In the genomic region with DNA sequence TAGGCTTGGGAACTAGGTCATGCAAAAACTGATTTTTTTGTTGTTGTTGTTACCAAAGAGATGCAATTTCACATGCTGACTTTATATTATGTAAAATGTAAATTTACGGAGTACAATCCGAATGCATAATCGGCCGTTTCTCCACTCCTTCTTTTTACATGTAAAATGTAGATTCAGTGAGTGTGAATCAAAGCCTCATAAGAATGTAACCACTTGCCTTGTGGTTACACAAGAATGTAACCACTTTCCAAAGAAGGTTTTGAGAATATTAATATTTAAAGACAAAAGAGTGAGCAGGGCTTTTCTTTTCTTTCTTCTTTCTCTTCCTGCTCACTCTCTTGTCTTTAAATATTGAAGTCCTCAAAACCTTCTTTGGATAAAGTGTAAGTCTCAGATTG, we compare ENCODE assay signal across 1 cellular context.
TF ChIP-seq lines count a peak whose summit lies in the region.

No MANE protein-coding gene starts in this region.

TF ChIP-seq in IMR-90, 13 proteins besides CTCF, POLR2A, EP300 and RAD21:
- TF ChIP-seq BHLHE40 (IDR thresholded peaks at IDR 0.05; ENCODE audit: low read depth, low read length) (no peak), MAZ (IDR thresholded peaks at IDR 0.05; ENCODE audit: borderline replicate concordance, low read depth, low read length) (no peak), CHD1 (IDR thresholded peaks at IDR 0.05; ENCODE audit: low read depth, low read length) (no peak), NFE2L2 (IDR thresholded peaks at IDR 0.05; ENCODE audit: low read depth, low read length) (no peak), RCOR1 (IDR thresholded peaks at IDR 0.05; ENCODE audit: insufficient replicate concordance, low read length) (no peak), SMC3 (IDR thresholded peaks at IDR 0.05; ENCODE audit: low read depth, low read length) (no peak), RFX5 (IDR thresholded peaks at IDR 0.05; ENCODE audit: low read depth, low read length) (no peak), MXI1 (IDR thresholded peaks at IDR 0.05; ENCODE audit: borderline replicate concordance, low read depth, low read length) (no peak), FOS (IDR thresholded peaks at IDR 0.05; ENCODE audit: low read depth, low read length) (no peak), CEBPB (IDR thresholded peaks at IDR 0.05; ENCODE audit: low read depth, low read length) (no peak), MAFK (IDR thresholded peaks at IDR 0.05; ENCODE audit: low read depth, low read length) (no peak)
- TF ChIP-seq, protein P1, sequence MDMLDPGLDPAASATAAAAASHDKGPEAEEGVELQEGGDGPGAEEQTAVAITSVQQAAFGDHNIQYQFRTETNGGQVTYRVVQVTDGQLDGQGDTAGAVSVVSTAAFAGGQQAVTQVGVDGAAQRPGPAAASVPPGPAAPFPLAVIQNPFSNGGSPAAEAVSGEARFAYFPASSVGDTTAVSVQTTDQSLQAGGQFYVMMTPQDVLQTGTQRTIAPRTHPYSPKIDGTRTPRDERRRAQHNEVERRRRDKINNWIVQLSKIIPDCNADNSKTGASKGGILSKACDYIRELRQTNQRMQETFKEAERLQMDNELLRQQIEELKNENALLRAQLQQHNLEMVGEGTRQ (IDR thresholded peaks at IDR 0.05; ENCODE audit: low read depth, low read length) = no peak
- TF ChIP-seq, protein P2, sequence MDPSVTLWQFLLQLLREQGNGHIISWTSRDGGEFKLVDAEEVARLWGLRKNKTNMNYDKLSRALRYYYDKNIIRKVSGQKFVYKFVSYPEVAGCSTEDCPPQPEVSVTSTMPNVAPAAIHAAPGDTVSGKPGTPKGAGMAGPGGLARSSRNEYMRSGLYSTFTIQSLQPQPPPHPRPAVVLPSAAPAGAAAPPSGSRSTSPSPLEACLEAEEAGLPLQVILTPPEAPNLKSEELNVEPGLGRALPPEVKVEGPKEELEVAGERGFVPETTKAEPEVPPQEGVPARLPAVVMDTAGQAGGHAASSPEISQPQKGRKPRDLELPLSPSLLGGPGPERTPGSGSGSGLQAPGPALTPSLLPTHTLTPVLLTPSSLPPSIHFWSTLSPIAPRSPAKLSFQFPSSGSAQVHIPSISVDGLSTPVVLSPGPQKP (IDR thresholded peaks at IDR 0.05; ENCODE audit: borderline replicate concordance, low read depth, low read length) = no peak
TF ChIP-seq in IMR-90: peak in this region for 0.
